8 cellular contexts compared by ENCODE assay signal in genomic region chr11:68211546-68211945, GRCh38. TPM values are rescaled to one million over a fixed set of nuclear protein-coding genes. Genes with fewer than 3 reads are reported as not detected.
DNase-seq lines count a peak whose midpoint lies in the region; TF ChIP-seq lines count a peak whose summit lies in the region.

No MANE protein-coding gene starts in this region.

- H3K36me3 ChIP-seq in ES-I3 (ENCODE audit: insufficient read depth, low read length) (no peaks in the 10 kb centered on the region), Peyer's patch (no peaks in the 10 kb centered on the region), esophagus muscularis mucosa (no peaks in the 10 kb centered on the region)

- peak overlapping the region; percentile 81 to 98 (median 94) for H3K4me3 ChIP-seq in Peyer's patch
- peak overlapping the region; percentile 78 to 93 (median 87) for H3K4me3 ChIP-seq in esophagus muscularis mucosa

- WGBS in esophagus muscularis mucosa = 37% methylated on average over 14 of the region's 14 CpGs

- TF ChIP-seq CTCF in Peyer's patch (IDR thresholded peaks at IDR 0.05) (peak in 2 of 6 experiments; percentile 2 to 8), esophagus muscularis mucosa (IDR thresholded peaks at IDR 0.05) (no peak), progenitor cell of endocrine pancreas (IDR thresholded peaks at IDR 0.05; ENCODE audit: unreplicated experiment) (no peak)

- H3K4me1 Mint-ChIP-seq in progenitor cell of endocrine pancreas (ENCODE audit: low read depth) = peaks cover 33% of the 10 kb centered on the region

- TF ChIP-seq EP300 in esophagus muscularis mucosa (IDR thresholded peaks at IDR 0.05) = no peak

- H3K4me1 ChIP-seq in ES-I3 (ENCODE audit: insufficient read depth, low read length) (peaks cover 5% of the 10 kb centered on the region; the same call in 1 of the 2 replicates), Peyer's patch (peaks cover 5 to 72% (median 12%) of the 10 kb centered on the region in 4 donors), esophagus muscularis mucosa (peaks cover 42 to 68% (median 66%) of the 10 kb centered on the region in 4 donors)

- H3K27ac Mint-ChIP-seq in progenitor cell of endocrine pancreas = peak overlapping the region; percentile 76

- H3K4me3 Mint-ChIP-seq in progenitor cell of endocrine pancreas (ENCODE audit: low read depth) = peak overlapping the region; percentile 95

- TF ChIP-seq POLR2A in Peyer's patch (IDR thresholded peaks at IDR 0.05) (peak in 1 of 2 donors; percentile 39), esophagus muscularis mucosa (IDR thresholded peaks at IDR 0.05; ENCODE audit: low read depth) (no peak)

- H3K9ac ChIP-seq in ES-I3 (ENCODE audit: low read depth, low read length) = peak overlapping the region; percentile 61; the same call in 1 of the 2 replicates

- H3K36me3 Mint-ChIP-seq in progenitor cell of endocrine pancreas (ENCODE audit: insufficient read depth) = peaks cover 2% of the 10 kb centered on the region

- H3K9me3 ChIP-seq in ES-I3 (ENCODE audit: control insufficient read depth, insufficient read depth, low read length) (no peaks in the 10 kb centered on the region), Peyer's patch (no peaks in the 10 kb centered on the region), esophagus muscularis mucosa (no peaks in the 10 kb centered on the region)

- no peaks in the 10 kb centered on the region for H3K9me3 Mint-ChIP-seq in progenitor cell of endocrine pancreas (ENCODE audit: low read depth)

- peaks cover 10% of the 10 kb centered on the region for H3K27me3 Mint-ChIP-seq in progenitor cell of endocrine pancreas

- DNase-seq in Peyer's patch (peak; percentile 21 to 68 (median 63)), esophagus muscularis mucosa (ENCODE audit: extremely low spot score) (no peak), progenitor cell of endocrine pancreas (ENCODE audit: low spot score, unreplicated experiment) (no peak), DMS79 treated with DMSO at 0.1 percent for 48 hours (lab: John Stamatoyannopoulos, UW) (no peak), NCI-H345 treated with DMSO at 0.1 percent for 48 hours (lab: John Stamatoyannopoulos, UW; ENCODE audit: unreplicated experiment) (no peak), NOMO-1 (lab: John Stamatoyannopoulos, UW; ENCODE audit: unreplicated experiment in 2 of 2) (no peak)
- no peak for DNase-seq in activated CD4-positive, CD25-positive, alpha-beta regulatory T cell (lab: John Stamatoyannopoulos, UW)

- H3K27ac ChIP-seq in Peyer's patch (peak overlapping the region in 3 of 4 donors; percentile 99 to 100 (median 99)), esophagus muscularis mucosa (replicated peaks in 1 of 4) (peak overlapping the region; percentile 19 to 99 (median 68))

- H3K27me3 ChIP-seq in Peyer's patch (no peaks in the 10 kb centered on the region), esophagus muscularis mucosa (no peaks in the 10 kb centered on the region)

- intact Hi-C loops in esophagus muscularis mucosa (cut with DNase I) = no loop called here

RNA-seq across cellular contexts. Expression of gene KMT5B, which starts 1.6 kb away (rescaled TPM):
- 10 to 100 TPM; 55.3 to 74.8 (median 60.3) TPM for total RNA-seq in Peyer's patch
- 10 to 100 TPM; 28.7 to 49.4 (median 43.3) TPM for total RNA-seq in esophagus muscularis mucosa
- total RNA-seq in progenitor cell of endocrine pancreas = 67.5 and 68.7 TPM in 2 replicates

Comparison
In these comparisons a context has a peak if more than half of its experiments do, and no peak if none do; other contexts are left out.
1. DNase-seq: peak in Peyer's patch (3 of 3); none in esophagus muscularis mucosa (single experiment), progenitor cell of endocrine pancreas (single experiment), DMS79 treated with DMSO at 0.1 percent for 48 hours (single experiment), activated CD4-positive, CD25-positive, alpha-beta regulatory T cell (0 of 4), NCI-H345 treated with DMSO at 0.1 percent for 48 hours (single experiment) and NOMO-1 (0 of 2).